In genomic region chr9:20043461-20043860, GRCh38 we compare ENCODE assay signal across 11 cellular contexts.
DNase-seq lines count a peak whose midpoint lies in the region; ATAC-seq and TF ChIP-seq lines count a peak whose summit lies in the region.
"Had no signal": no experiment of that assay in that cellular context is flagged by ENCODE, and none has a peak within 500 bp of the region (broad histone marks: within the 10 kb centered on the region; RNA-seq: fewer than 3 reads in every experiment).

No MANE protein-coding gene starts in this region.

- ATAC-seq in GM19372 (IDR thresholded peaks at IDR 0.05; ENCODE audit: low read depth, unreplicated experiment) (peak; percentile 34), HG03196 (IDR thresholded peaks at IDR 0.05; ENCODE audit: unreplicated experiment) (peak; percentile 14)
- peak; percentile 37 for ATAC-seq in activated naive CD8-positive, alpha-beta T cell treated with anti-CD3 and anti-CD28 coated beads, Interleukin-2, amount 10 ng/mL, durations not matched to agents 7 days and 5 days (ENCODE audit: low read depth)
- ATAC-seq: psoas muscle had no signal

- H3K36me3 Mint-ChIP-seq in activated naive CD8-positive, alpha-beta T cell treated with anti-CD3 and anti-CD28 coated beads, Interleukin-2, amount 10 ng/mL, durations not matched to agents 7 days and 5 days = peaks cover 9% of the 10 kb centered on the region

- POLR2A ChIA-PET in activated naive CD8-positive, alpha-beta T cell treated with anti-CD3 and anti-CD28 coated beads, Interleukin-2, amount 10 ng/mL, durations not matched to agents 7 days and 5 days (lab: Charles Lee) = interaction anchor here (0.7 to 1.0 kb wide), 3 partner anchors 44 to 579 kb away, joined by 3 to 5 read pairs (median 4); partner anchors contain the start of gene MLLT3

- H3K27ac Mint-ChIP-seq in activated naive CD8-positive, alpha-beta T cell treated with anti-CD3 and anti-CD28 coated beads, Interleukin-2, amount 10 ng/mL, durations not matched to agents 7 days and 5 days = peak overlapping the region; percentile 90

- H3K4me1 Mint-ChIP-seq in activated naive CD8-positive, alpha-beta T cell treated with anti-CD3 and anti-CD28 coated beads, Interleukin-2, amount 10 ng/mL, durations not matched to agents 7 days and 5 days = peaks cover 49% of the 10 kb centered on the region

- no peak for DNase-seq in GM10266 (ENCODE audit: extremely low spot score)
- DNase-seq in activated naive CD8-positive, alpha-beta T cell treated with anti-CD3 and anti-CD28 coated beads, Interleukin-2, amount 10 ng/mL, durations not matched to agents 7 days and 5 days = no peak
- DNase-seq in GM20000 (ENCODE audit: low spot score) = no peak
- DNase-seq in NCI-H2171 (lab: John Stamatoyannopoulos, UW) = no peak
- no peak for DNase-seq in HuH-7 (ENCODE audit: low spot score)
- no peak for DNase-seq in stimulated activated CD4-positive, alpha-beta T cell treated with anti-CD3 and anti-CD28 coated beads, Interleukin-4, amount 100 ng/mL, for 24 hours
- DNase-seq: Caco-2, NCI-H69, psoas muscle had no signal

- peaks cover 4% of the 10 kb centered on the region for H3K9me3 Mint-ChIP-seq in activated naive CD8-positive, alpha-beta T cell treated with anti-CD3 and anti-CD28 coated beads, Interleukin-2, amount 10 ng/mL, durations not matched to agents 7 days and 5 days

- TF ChIP-seq CTCF in GM10266 (IDR thresholded peaks at IDR 0.05; ENCODE audit: control insufficient read depth, insufficient read depth, low read depth, missing control alignments) (peak; percentile 11), GM20000 (IDR thresholded peaks at IDR 0.05; ENCODE audit: extremely low read depth, missing control alignments) (no peak)

- H3K27me3 Mint-ChIP-seq in activated naive CD8-positive, alpha-beta T cell treated with anti-CD3 and anti-CD28 coated beads, Interleukin-2, amount 10 ng/mL, durations not matched to agents 7 days and 5 days = no peaks in the 10 kb centered on the region

- peak overlapping the region; percentile 79 for H3K4me3 Mint-ChIP-seq in activated naive CD8-positive, alpha-beta T cell treated with anti-CD3 and anti-CD28 coated beads, Interleukin-2, amount 10 ng/mL, durations not matched to agents 7 days and 5 days
